In the genomic region with DNA sequence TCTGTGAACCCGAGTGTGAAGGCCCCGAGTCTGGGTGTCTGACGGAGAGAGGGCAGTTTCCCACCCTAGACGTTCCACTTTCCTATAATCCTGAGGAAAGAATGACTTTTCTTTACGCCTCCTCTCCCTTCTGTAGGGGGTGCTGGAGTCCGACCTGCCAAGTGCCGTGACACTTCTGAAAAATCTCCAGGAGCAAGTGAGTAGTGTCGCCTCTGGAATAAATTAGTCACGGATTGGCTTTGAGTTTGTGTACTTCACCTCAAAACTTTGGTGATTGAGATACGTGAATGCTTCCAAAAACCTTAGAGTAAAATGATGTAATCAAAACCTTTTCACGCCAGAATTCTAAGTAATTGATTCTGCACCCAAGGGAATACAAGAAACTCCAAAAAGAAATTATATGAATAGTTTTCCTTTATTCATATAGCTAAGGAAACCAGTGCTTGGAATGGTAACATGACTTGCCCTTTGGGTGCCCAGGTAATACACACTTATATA, we compare ENCODE assay signal across 1 cellular context.
TF ChIP-seq lines count a peak whose summit lies in the region.

No MANE protein-coding gene starts in this region.

TF ChIP-seq in HepG2, 621 proteins besides CTCF, POLR2A, EP300 and RAD21 (continued from another document and continues in another):
- 0 out of 2 replicates have a peak, but pooled peaks have one; percentile 7 for TF ChIP-seq ONECUT2 (CRISPR knock-in tag; IDR thresholded peaks at IDR 0.05)
- peak; percentile 88; the same call in 1 of the 2 replicates for TF ChIP-seq DMTF1 (CRISPR knock-in tag; IDR thresholded peaks at IDR 0.05)
- TF ChIP-seq ZNF18 (CRISPR knock-in tag; IDR thresholded peaks at IDR 0.05; ENCODE audit: insufficient replicate concordance) = no peak
- peak; percentile 72; the same call in 1 of the 2 replicates for TF ChIP-seq ZNF510 (CRISPR knock-in tag; IDR thresholded peaks at IDR 0.05; ENCODE audit: low read depth)
- TF ChIP-seq, protein P1, sequence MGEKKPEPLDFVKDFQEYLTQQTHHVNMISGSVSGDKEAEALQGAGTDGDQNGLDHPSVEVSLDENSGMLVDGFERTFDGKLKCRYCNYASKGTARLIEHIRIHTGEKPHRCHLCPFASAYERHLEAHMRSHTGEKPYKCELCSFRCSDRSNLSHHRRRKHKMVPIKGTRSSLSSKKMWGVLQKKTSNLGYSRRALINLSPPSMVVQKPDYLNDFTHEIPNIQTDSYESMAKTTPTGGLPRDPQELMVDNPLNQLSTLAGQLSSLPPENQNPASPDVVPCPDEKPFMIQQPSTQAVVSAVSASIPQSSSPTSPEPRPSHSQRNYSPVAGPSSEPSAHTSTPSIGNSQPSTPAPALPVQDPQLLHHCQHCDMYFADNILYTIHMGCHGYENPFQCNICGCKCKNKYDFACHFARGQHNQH (CRISPR knock-in tag; IDR thresholded peaks at IDR 0.05) = no peak; the same call in 1 of the 2 replicates
- 0 out of 2 replicates have a peak, but pooled peaks have one; percentile 8 for TF ChIP-seq FOXC1 (CRISPR knock-in tag; IDR thresholded peaks at IDR 0.05; ENCODE audit: borderline replicate concordance)
- 0 out of 2 replicates have a peak, but pooled peaks have one; percentile 18 for TF ChIP-seq ATF7-NPFF (CRISPR knock-in tag; IDR thresholded peaks at IDR 0.05; ENCODE audit: low read depth)
- peak; percentile 10; the same call in 1 of the 2 replicates for TF ChIP-seq ZNF225 (CRISPR knock-in tag; IDR thresholded peaks at IDR 0.05)
- no peak for TF ChIP-seq ZNF790 (CRISPR knock-in tag; IDR thresholded peaks at IDR 0.05; ENCODE audit: borderline replicate concordance)
- TF ChIP-seq ZNF7 (CRISPR knock-in tag; IDR thresholded peaks at IDR 0.05) = no peak
- TF ChIP-seq KMT2A (CRISPR knock-in tag; IDR thresholded peaks at IDR 0.05) = peak; percentile 6; the same call in 1 of the 2 replicates
- 0 out of 2 replicates have a peak, but pooled peaks have one; percentile 2 for TF ChIP-seq ZNF33B (CRISPR knock-in tag; IDR thresholded peaks at IDR 0.05)
- 0 out of 2 replicates have a peak, but pooled peaks have one; percentile 3 for TF ChIP-seq ZNF615 (CRISPR knock-in tag; IDR thresholded peaks at IDR 0.05; ENCODE audit: borderline replicate concordance)
- peak; percentile 19; the same call in 1 of the 2 replicates for TF ChIP-seq ZNF30 (CRISPR knock-in tag; IDR thresholded peaks at IDR 0.05)
- TF ChIP-seq ZNF333 (CRISPR knock-in tag; IDR thresholded peaks at IDR 0.05; ENCODE audit: borderline replicate concordance) = 0 out of 2 replicates have a peak, but pooled peaks have one; percentile 14
- TF ChIP-seq SRSF9 (IDR thresholded peaks at IDR 0.05; ENCODE audit: borderline replicate concordance, insufficient read depth, low read depth, low read length, poor library complexity, severe bottlenecking) = no peak
- TF ChIP-seq NCOR1 (IDR thresholded peaks at IDR 0.05; ENCODE audit: borderline replicate concordance, low read length) = no peak
- 0 out of 2 replicates have a peak, but pooled peaks have one; percentile 1 for TF ChIP-seq MTA1 (CRISPR knock-in tag; IDR thresholded peaks at IDR 0.05; ENCODE audit: borderline replicate concordance)
- peak; percentile 5; the same call in 1 of the 2 replicates for TF ChIP-seq WIZ (CRISPR knock-in tag; IDR thresholded peaks at IDR 0.05)
- peak; percentile 74; the same call in 1 of the 2 replicates for TF ChIP-seq ZNF75D (CRISPR knock-in tag; IDR thresholded peaks at IDR 0.05; ENCODE audit: borderline replicate concordance)
- peak; percentile 93; the same call in 1 of the 2 replicates for TF ChIP-seq RORA (CRISPR knock-in tag; IDR thresholded peaks at IDR 0.05)
- TF ChIP-seq PHF20 (CRISPR knock-in tag; IDR thresholded peaks at IDR 0.05) = peak; percentile 86
- TF ChIP-seq YEATS2 (CRISPR knock-in tag; IDR thresholded peaks at IDR 0.05; ENCODE audit: borderline replicate concordance) = peak; percentile 20; the same call in 1 of the 2 replicates
- no peak for TF ChIP-seq ZNF740 (CRISPR knock-in tag; IDR thresholded peaks at IDR 0.05)
- TF ChIP-seq ZNF556 (CRISPR knock-in tag; IDR thresholded peaks at IDR 0.05; ENCODE audit: borderline replicate concordance) = 0 out of 2 replicates have a peak, but pooled peaks have one; percentile 78
- TF ChIP-seq BCL3 (CRISPR knock-in tag; IDR thresholded peaks at IDR 0.05) = peak; percentile 25; the same call in 1 of the 2 replicates
- TF ChIP-seq NONO (IDR thresholded peaks at IDR 0.05) = no peak
- TF ChIP-seq NONO (CRISPR knock-in tag; conservative IDR thresholded peaks at IDR 0.05) = no peak
- TF ChIP-seq EED (CRISPR knock-in tag; IDR thresholded peaks at IDR 0.05) = 0 out of 2 replicates have a peak, but pooled peaks have one; percentile 90
- 0 out of 2 replicates have a peak, but pooled peaks have one; percentile 19 for TF ChIP-seq EEA1 (CRISPR knock-in tag; IDR thresholded peaks at IDR 0.05; ENCODE audit: borderline replicate concordance)
- TF ChIP-seq, protein P2, sequence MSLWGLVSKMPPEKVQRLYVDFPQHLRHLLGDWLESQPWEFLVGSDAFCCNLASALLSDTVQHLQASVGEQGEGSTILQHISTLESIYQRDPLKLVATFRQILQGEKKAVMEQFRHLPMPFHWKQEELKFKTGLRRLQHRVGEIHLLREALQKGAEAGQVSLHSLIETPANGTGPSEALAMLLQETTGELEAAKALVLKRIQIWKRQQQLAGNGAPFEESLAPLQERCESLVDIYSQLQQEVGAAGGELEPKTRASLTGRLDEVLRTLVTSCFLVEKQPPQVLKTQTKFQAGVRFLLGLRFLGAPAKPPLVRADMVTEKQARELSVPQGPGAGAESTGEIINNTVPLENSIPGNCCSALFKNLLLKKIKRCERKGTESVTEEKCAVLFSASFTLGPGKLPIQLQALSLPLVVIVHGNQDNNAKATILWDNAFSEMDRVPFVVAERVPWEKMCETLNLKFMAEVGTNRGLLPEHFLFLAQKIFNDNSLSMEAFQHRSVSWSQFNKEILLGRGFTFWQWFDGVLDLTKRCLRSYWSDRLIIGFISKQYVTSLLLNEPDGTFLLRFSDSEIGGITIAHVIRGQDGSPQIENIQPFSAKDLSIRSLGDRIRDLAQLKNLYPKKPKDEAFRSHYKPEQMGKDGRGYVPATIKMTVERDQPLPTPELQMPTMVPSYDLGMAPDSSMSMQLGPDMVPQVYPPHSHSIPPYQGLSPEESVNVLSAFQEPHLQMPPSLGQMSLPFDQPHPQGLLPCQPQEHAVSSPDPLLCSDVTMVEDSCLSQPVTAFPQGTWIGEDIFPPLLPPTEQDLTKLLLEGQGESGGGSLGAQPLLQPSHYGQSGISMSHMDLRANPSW (CRISPR knock-in tag; IDR thresholded peaks at IDR 0.05; ENCODE audit: borderline replicate concordance) = peak; percentile 58; the same call in 1 of the 2 replicates
- no peak for TF ChIP-seq SOX13 (IDR thresholded peaks at IDR 0.05)
- peak in 1 of 2 experiments; percentile 95; a peak in 1 of 4 replicates for TF ChIP-seq SOX13 (CRISPR knock-in tag; conservative IDR thresholded peaks at IDR 0.05 in 1 of 2, IDR thresholded peaks at IDR 0.05 in 1 of 2)
- peak; percentile 17; the same call in 1 of the 2 replicates for TF ChIP-seq JUN (CRISPR knock-in tag; IDR thresholded peaks at IDR 0.05)
- peak; percentile 14; the same call in 1 of the 2 replicates for TF ChIP-seq ZNF543 (CRISPR knock-in tag; IDR thresholded peaks at IDR 0.05)
- 0 out of 2 replicates have a peak, but pooled peaks have one; percentile 68 for TF ChIP-seq DNMT3B (CRISPR knock-in tag; conservative IDR thresholded peaks at IDR 0.05)
- TF ChIP-seq HDAC6 (IDR thresholded peaks at IDR 0.05; ENCODE audit: low read depth, low read length) = peak; percentile 73; the same call in 1 of the 2 replicates
- no peak for TF ChIP-seq RCOR2 (CRISPR knock-in tag; IDR thresholded peaks at IDR 0.05)
- TF ChIP-seq TCF7 (IDR thresholded peaks at IDR 0.05; ENCODE audit: low read depth) = no peak
- no peak for TF ChIP-seq GABPA (IDR thresholded peaks at IDR 0.05; ENCODE audit: low read depth, low read length)
- TF ChIP-seq GABPA (CRISPR knock-in tag; IDR thresholded peaks at IDR 0.05; ENCODE audit: low read depth) = peak; percentile 62; the same call in 1 of the 2 replicates
- 0 out of 2 replicates have a peak, but pooled peaks have one; percentile 8 for TF ChIP-seq KDM5B (CRISPR knock-in tag; IDR thresholded peaks at IDR 0.05; ENCODE audit: borderline replicate concordance)
- TF ChIP-seq, protein P3, sequence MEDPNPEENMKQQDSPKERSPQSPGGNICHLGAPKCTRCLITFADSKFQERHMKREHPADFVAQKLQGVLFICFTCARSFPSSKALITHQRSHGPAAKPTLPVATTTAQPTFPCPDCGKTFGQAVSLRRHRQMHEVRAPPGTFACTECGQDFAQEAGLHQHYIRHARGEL (CRISPR knock-in tag; IDR thresholded peaks at IDR 0.05) = no peak
- 0 out of 2 replicates have a peak, but pooled peaks have one; percentile 78 for TF ChIP-seq ZNF674 (CRISPR knock-in tag; IDR thresholded peaks at IDR 0.05; ENCODE audit: low read depth)
- TF ChIP-seq ZNF230 (CRISPR knock-in tag; IDR thresholded peaks at IDR 0.05) = peak; percentile 79; the same call in 1 of the 2 replicates
- TF ChIP-seq, protein P4, sequence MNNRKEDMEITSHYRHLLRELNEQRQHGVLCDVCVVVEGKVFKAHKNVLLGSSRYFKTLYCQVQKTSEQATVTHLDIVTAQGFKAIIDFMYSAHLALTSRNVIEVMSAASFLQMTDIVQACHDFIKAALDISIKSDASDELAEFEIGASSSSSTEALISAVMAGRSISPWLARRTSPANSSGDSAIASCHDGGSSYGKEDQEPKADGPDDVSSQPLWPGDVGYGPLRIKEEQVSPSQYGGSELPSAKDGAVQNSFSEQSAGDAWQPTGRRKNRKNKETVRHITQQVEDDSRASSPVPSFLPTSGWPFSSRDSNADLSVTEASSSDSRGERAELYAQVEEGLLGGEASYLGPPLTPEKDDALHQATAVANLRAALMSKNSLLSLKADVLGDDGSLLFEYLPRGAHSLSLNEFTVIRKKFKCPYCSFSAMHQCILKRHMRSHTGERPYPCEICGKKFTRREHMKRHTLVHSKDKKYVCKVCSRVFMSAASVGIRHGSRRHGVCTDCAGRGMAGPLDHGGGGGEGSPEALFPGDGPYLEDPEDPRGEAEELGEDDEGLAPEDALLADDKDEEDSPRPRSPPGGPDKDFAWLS (CRISPR knock-in tag; IDR thresholded peaks at IDR 0.05; ENCODE audit: borderline replicate concordance) = 0 out of 2 replicates have a peak, but pooled peaks have one; percentile 85
- TF ChIP-seq, protein P5, sequence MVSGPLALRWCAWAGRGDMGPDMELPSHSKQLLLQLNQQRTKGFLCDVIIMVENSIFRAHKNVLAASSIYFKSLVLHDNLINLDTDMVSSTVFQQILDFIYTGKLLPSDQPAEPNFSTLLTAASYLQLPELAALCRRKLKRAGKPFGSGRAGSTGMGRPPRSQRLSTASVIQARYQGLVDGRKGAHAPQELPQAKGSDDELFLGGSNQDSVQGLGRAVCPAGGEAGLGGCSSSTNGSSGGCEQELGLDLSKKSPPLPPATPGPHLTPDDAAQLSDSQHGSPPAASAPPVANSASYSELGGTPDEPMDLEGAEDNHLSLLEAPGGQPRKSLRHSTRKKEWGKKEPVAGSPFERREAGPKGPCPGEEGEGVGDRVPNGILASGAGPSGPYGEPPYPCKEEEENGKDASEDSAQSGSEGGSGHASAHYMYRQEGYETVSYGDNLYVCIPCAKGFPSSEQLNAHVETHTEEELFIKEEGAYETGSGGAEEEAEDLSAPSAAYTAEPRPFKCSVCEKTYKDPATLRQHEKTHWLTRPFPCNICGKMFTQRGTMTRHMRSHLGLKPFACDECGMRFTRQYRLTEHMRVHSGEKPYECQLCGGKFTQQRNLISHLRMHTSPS (CRISPR knock-in tag; IDR thresholded peaks at IDR 0.05; ENCODE audit: low read depth) = peak; percentile 34; the same call in 1 of the 2 replicates
- TF ChIP-seq GTF3A (CRISPR knock-in tag; conservative IDR thresholded peaks at IDR 0.05) = 0 out of 2 replicates have a peak, but pooled peaks have one; percentile 90
